ENCODE assay signal across 14 cellular contexts in the genomic region with DNA sequence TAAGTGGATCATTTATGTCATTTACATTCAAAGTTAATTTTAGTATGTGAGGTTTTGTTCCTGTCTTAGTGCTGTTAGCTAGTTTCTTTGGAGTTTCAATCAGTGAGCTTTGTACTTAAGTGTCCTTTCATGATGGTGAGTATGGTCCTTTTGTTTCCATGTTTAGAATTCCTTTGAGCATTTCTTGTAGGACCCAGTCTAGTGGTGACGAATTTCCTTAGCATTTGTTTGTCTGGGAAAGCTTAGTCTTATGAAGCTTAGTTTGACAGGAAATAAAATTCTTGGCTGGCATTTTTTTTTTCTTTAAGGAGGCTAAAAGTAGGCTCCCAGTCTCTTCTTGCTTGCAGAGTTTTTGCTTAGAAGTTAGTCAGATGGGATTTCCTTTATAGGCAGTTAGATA.
DNase-seq lines count a peak whose midpoint lies in the region; ATAC-seq, FAIRE-seq and TF ChIP-seq lines count a peak whose summit lies in the region.
"Had no signal": no experiment of that assay in that cellular context is flagged by ENCODE, and none has a peak within 500 bp of the region (broad histone marks: within the 10 kb centered on the region; RNA-seq: fewer than 3 reads in every experiment).

No MANE protein-coding gene starts in this region.

- no peak for ATAC-seq in activated CD4-positive, alpha-beta T cell treated with anti-CD3 and anti-CD28 coated beads for 36 hours
- ATAC-seq: A549, HCT116 had no signal

- no peaks in the 10 kb centered on the region for H3K36me3 Mint-ChIP-seq in activated CD4-positive, alpha-beta T cell treated with anti-CD3 and anti-CD28 coated beads for 36 hours (ENCODE audit: low read depth)

- no peaks in the 10 kb centered on the region for H3K4me1 Mint-ChIP-seq in activated CD4-positive, alpha-beta T cell treated with anti-CD3 and anti-CD28 coated beads for 36 hours
- H3K4me1 Mint-ChIP-seq: CD4-positive, alpha-beta memory T cell had no signal

- no peak overlapping the region for H3K27ac Mint-ChIP-seq in activated CD4-positive, alpha-beta T cell treated with anti-CD3 and anti-CD28 coated beads for 36 hours
- H3K27ac Mint-ChIP-seq: CD4-positive, alpha-beta memory T cell had no signal

- intact Hi-C loops in activated CD4-positive, alpha-beta T cell treated with anti-CD3 and anti-CD28 coated beads for 36 hours (cut with DNase I, micrococcal nuclease): no loop called here

- H3K9me3 Mint-ChIP-seq in activated CD4-positive, alpha-beta T cell treated with anti-CD3 and anti-CD28 coated beads for 36 hours (ENCODE audit: low read depth): peaks cover 25% of the 10 kb centered on the region

- CTCF ChIA-PET in activated CD4-positive, alpha-beta T cell treated with anti-CD3 and anti-CD28 coated beads for 36 hours (lab: Charles Lee): no interaction called here

- H3K27me3 Mint-ChIP-seq in activated CD4-positive, alpha-beta T cell treated with anti-CD3 and anti-CD28 coated beads for 36 hours: no peaks in the 10 kb centered on the region
- H3K27me3 Mint-ChIP-seq: CD4-positive, alpha-beta memory T cell had no signal

- POLR2A ChIA-PET in activated CD4-positive, alpha-beta T cell treated with anti-CD3 and anti-CD28 coated beads for 36 hours (lab: Charles Lee): no interaction called here

- TF ChIP-seq CTCF in D721Med (IDR thresholded peaks at IDR 0.05; ENCODE audit: insufficient read depth, missing control alignments): no peak

- H3K4me3 Mint-ChIP-seq in activated CD4-positive, alpha-beta T cell treated with anti-CD3 and anti-CD28 coated beads for 36 hours: no peak overlapping the region
- H3K4me3 Mint-ChIP-seq: CD4-positive, alpha-beta memory T cell had no signal

- FAIRE-seq in D721Med (lab: Jason Lieb, UNC): no peak
- FAIRE-seq: A549, H54 had no signal

- DNase-seq in M059J (ENCODE audit: low read depth) (peak; percentile 4), dermis blood vessel endothelial cell (peak; percentile 13), glomerular endothelial cell (ENCODE audit: extremely low read depth, low read depth, low spot score) (peak; percentile 36), EL (no peak), D721Med (ENCODE audit: insufficient read length, low spot score) (no peak), NCI-H1694 treated with DMSO at 0.1 percent for 48 hours (lab: John Stamatoyannopoulos, UW) (no peak)
- DNase-seq in activated CD4-positive, alpha-beta T cell treated with anti-CD3 and anti-CD28 coated beads for 36 hours: no peak
- DNase-seq: BE2C; CD4-positive, alpha-beta memory T cell; DND-41; GM23248 had no signal

Comparison
In these comparisons a context has a peak if more than half of its experiments do, and no peak if none do; other contexts are left out.
1. DNase-seq: peak in M059J (single experiment), dermis blood vessel endothelial cell (single experiment) and glomerular endothelial cell (single experiment); none in EL (single experiment), D721Med (single experiment), activated CD4-positive, alpha-beta T cell treated with anti-CD3 and anti-CD28 coated beads for 36 hours (single experiment) and NCI-H1694 treated with DMSO at 0.1 percent for 48 hours (single experiment).